In the genomic region with DNA sequence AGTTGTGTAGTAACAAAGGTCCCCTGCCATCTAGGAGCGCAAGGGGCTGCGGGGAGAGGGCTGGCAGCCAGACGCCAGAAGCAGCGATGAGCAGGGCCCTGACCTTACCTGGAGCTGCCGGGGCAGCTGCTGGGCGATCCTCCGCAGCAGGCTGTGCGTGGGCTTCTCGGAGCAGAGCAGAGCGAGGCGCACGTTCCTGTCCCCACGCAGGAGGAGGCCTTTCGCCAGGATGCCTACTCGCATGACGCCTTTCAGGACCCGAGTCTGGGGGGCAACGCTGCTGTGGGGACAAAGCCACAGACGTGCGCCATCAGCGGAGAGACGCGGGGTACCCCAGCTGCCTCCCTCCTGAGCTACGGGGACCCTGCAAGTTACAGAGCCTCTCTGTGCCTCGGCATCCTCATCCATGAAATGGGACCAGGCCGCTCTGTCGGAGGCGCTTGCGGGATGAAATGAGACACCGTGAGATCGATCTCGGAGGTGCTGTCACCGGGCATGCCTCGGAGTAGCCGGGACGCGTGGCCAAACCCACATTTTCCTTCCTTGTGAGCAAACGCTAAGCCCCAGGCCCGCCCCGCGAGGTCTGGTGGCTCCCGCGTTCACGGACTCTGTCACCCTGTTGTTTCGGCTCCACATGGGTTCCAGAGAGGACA, we compare ENCODE assay signal across 1 cellular context.
TF ChIP-seq lines count a peak whose summit lies in the region.

No MANE protein-coding gene starts in this region.

TF ChIP-seq in K562, 482 proteins besides CTCF, POLR2A, EP300 and RAD21:
- TF ChIP-seq, protein P1, sequence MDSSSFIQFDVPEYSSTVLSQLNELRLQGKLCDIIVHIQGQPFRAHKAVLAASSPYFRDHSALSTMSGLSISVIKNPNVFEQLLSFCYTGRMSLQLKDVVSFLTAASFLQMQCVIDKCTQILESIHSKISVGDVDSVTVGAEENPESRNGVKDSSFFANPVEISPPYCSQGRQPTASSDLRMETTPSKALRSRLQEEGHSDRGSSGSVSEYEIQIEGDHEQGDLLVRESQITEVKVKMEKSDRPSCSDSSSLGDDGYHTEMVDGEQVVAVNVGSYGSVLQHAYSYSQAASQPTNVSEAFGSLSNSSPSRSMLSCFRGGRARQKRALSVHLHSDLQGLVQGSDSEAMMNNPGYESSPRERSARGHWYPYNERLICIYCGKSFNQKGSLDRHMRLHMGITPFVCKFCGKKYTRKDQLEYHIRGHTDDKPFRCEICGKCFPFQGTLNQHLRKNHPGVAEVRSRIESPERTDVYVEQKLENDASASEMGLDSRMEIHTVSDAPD (CRISPR knock-in tag; IDR thresholded peaks at IDR 0.05): no peak
- peak in 1 of 2 experiments; percentile 33; a peak in 1 of 4 replicates for TF ChIP-seq KDM1A (IDR thresholded peaks at IDR 0.05)
- 0 out of 2 replicates have a peak, but pooled peaks have one; percentile 18 for TF ChIP-seq BCOR (IDR thresholded peaks at IDR 0.05)
- TF ChIP-seq, protein P2, sequence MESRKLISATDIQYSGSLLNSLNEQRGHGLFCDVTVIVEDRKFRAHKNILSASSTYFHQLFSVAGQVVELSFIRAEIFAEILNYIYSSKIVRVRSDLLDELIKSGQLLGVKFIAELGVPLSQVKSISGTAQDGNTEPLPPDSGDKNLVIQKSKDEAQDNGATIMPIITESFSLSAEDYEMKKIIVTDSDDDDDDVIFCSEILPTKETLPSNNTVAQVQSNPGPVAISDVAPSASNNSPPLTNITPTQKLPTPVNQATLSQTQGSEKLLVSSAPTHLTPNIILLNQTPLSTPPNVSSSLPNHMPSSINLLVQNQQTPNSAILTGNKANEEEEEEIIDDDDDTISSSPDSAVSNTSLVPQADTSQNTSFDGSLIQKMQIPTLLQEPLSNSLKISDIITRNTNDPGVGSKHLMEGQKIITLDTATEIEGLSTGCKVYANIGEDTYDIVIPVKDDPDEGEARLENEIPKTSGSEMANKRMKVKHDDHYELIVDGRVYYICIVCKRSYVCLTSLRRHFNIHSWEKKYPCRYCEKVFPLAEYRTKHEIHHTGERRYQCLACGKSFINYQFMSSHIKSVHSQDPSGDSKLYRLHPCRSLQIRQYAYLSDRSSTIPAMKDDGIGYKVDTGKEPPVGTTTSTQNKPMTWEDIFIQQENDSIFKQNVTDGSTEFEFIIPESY (CRISPR knock-in tag; IDR thresholded peaks at IDR 0.05): peak; percentile 98
